ENCODE assay signal across 22 cellular contexts in the genomic region with DNA sequence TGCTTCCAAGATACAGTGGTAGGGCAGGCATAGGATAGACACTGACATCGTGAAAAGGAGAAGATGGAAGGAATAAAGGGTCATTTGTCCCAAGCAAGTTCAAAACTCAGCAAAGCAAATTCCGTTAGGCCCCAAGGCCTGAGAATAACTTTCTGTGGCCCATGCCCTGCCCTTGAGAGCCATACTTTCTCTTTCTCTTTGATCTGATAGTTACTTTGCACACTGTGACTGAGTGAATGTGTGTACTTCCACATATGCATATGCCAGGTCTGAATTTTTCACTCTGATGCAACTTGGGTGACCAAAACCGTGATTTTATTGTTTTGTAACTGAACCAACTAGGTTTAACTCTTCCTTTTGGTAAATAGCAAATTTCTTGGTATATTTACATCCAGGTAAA.
"Had no signal": no experiment of that assay in that cellular context is flagged by ENCODE, and none has a peak within 500 bp of the region (broad histone marks: within the 10 kb centered on the region; RNA-seq: fewer than 3 reads in every experiment).

No MANE protein-coding gene starts in this region.

- H3K4me1 ChIP-seq: gastroesophageal sphincter, left ventricle myocardium inferior, neural progenitor cell, stomach, transverse colon had no signal

- H2AFZ ChIP-seq: neural progenitor cell had no signal

- H3K27me3 ChIP-seq: gastroesophageal sphincter, neural progenitor cell, stomach, transverse colon had no signal

- H3K4me3 ChIP-seq: gastroesophageal sphincter, left ventricle myocardium inferior, neural progenitor cell, stomach, transverse colon had no signal

- H3K9me3 ChIP-seq: gastroesophageal sphincter, stomach, transverse colon had no signal

- H3K27ac ChIP-seq: epithelial cell of prostate, gastroesophageal sphincter, left ventricle myocardium inferior, neural progenitor cell, stomach, transverse colon had no signal

- H3K4me2 ChIP-seq: neural progenitor cell had no signal

- ATAC-seq: activated CD4-positive, alpha-beta T cell treated with anti-CD3 and anti-CD28 coated beads for 36 hours; gastroesophageal sphincter; naive thymus-derived CD8-positive, alpha-beta T cell; sciatic nerve; stimulated activated memory B cell treated with anti-CD40 and anti-IgM and Interleukin-4, amounts not matched to agents 10 μg/mL and 1 μg/mL and 100 μg/mL, for 72 hours had no signal

- DNase-seq: activated B cell treated with CpG ODN at 0.5 μM for 24 hours; activated CD4-positive, alpha-beta T cell treated with anti-CD3 and anti-CD28 coated beads for 36 hours; activated CD4-positive, alpha-beta T cell treated with anti-CD3 and anti-CD28 coated beads, Interleukin-2, amount 50 U/mL, for 48 hours; activated naive CD4-positive, alpha-beta T cell treated with anti-CD3 and anti-CD28 coated beads for 36 hours; activated naive CD8-positive, alpha-beta T cell treated with anti-CD3 and anti-CD28 coated beads, Interleukin-2, amount 10 ng/mL, durations not matched to agents 7 days and 5 days; activated T-cell treated with anti-CD3 and anti-CD28 coated beads, Interleukin-2, amount 50 U/mL, for 48 hours; amniotic stem cell; head of caudate nucleus; hypothalamus; left ventricle myocardium inferior; mammary epithelial cell; naive thymus-derived CD8-positive, alpha-beta T cell; posterior cingulate gyrus; small intestine; stimulated activated CD4-positive, alpha-beta T cell treated with anti-CD3 and anti-CD28 coated beads, Interleukin-15, amount 100 ng/mL, for 24 hours; stomach; transverse colon had no signal

- H3K9ac ChIP-seq: neural progenitor cell had no signal

- H3K36me3 ChIP-seq: gastroesophageal sphincter, left ventricle myocardium inferior, neural progenitor cell, stomach, transverse colon had no signal
